8 cellular contexts compared by ENCODE assay signal in genomic region chrX:41923257-41923924, GRCh38. TPM values are rescaled to one million over a fixed set of nuclear protein-coding genes. Genes with fewer than 3 reads are reported as not detected.
DNase-seq lines count a peak whose midpoint lies in the region; ATAC-seq and TF ChIP-seq lines count a peak whose summit lies in the region.

Gene CASK, minus strand, starts transcription at chrX:41923554. Its CDS starts 566 bp downstream, at chrX:41922988.

- no peak for TF ChIP-seq CTCF in psoas muscle (IDR thresholded peaks at IDR 0.05)

- H3K9me3 ChIP-seq in T-helper 17 cell (ENCODE audit: control insufficient read depth, low read length, poor library complexity, severe bottlenecking) (no peaks in the 10 kb centered on the region), psoas muscle (no peaks in the 10 kb centered on the region)

- H3K27ac ChIP-seq in angular gyrus (ENCODE audit: low read depth, low read length), result peak within 1 kb of the TSS; percentile 80
- H3K27ac ChIP-seq in psoas muscle, result peak within 1 kb of the TSS; percentile 78

- no peaks in the 10 kb centered on the region for H3K27me3 Mint-ChIP-seq in T-helper 17 cell

- no peaks in the 10 kb centered on the region for H3K4me1 ChIP-seq in psoas muscle

- DNase-seq in NCI-H187 treated with DMSO at 0.1 percent for 48 hours (lab: John Stamatoyannopoulos, UW) (peak; percentile 67), T-helper 17 cell (peak; percentile 81 to 91 (median 89)), left ventricle myocardium superior (peak; percentile 95), psoas muscle (peak; percentile 93 to 97), ureter (ENCODE audit: low spot score) (peak; percentile 92)

- peak within 1 kb of the TSS; percentile 93 for H3K27ac Mint-ChIP-seq in T-helper 17 cell

- H3K4me3 Mint-ChIP-seq in T-helper 17 cell, result peak within 1 kb of the TSS; percentile 95

- peak within 1 kb of the TSS; percentile 73 for H3K4me3 ChIP-seq in psoas muscle

- H3K4me1 Mint-ChIP-seq in T-helper 17 cell, result peaks cover 11% of the 10 kb centered on the region

- peaks cover 0 to 10% (median 0%) of the 10 kb centered on the region in 3 donors for H3K27me3 ChIP-seq in psoas muscle (ENCODE audit: insufficient read depth in 3 of 3, low read length in 2 of 3)

- 0 to 26% (median 1%) methylated on average over 15 to 82 of the region's 108 CpGs for WGBS in psoas muscle, 3 donors

- peaks cover 3% of the 10 kb centered on the region for H3K36me3 Mint-ChIP-seq in T-helper 17 cell (ENCODE audit: low read depth)

- no peaks in the 10 kb centered on the region for H3K36me3 ChIP-seq in psoas muscle (ENCODE audit: insufficient read depth in 1 of 2, low read depth in 1 of 2)

- ATAC-seq in GM18502 (IDR thresholded peaks at IDR 0.05; ENCODE audit: poor library complexity, unreplicated experiment), result peak; percentile 85
- ATAC-seq in HG02970 (IDR thresholded peaks at IDR 0.05; ENCODE audit: low FRiP score, unreplicated experiment), result peak; percentile 83
- peak; percentile 89 for ATAC-seq in T-helper 17 cell
- peak; percentile 99 for ATAC-seq in left ventricle myocardium superior
- ATAC-seq in psoas muscle, result peak; percentile 95 to 97 (median 97)

- intact Hi-C loops in left ventricle myocardium superior (cut with micrococcal nuclease) (no loop called here), psoas muscle (cut with DNase I) (no loop called here)

RNA-seq across cellular contexts. Expression of gene CASK, which starts in this region (rescaled TPM):
- 100 to 1,000 TPM in 1 of 2 donors, 10 to 100 TPM in 1; 99.9 to 107 TPM for total RNA-seq in T-helper 17 cell
- 15.3 TPM for total RNA-seq in left ventricle myocardium superior
- 10 to 100 TPM in 3 of 4 donors, 1 to 10 TPM in 1; 9.7 to 19.4 (median 12.9) TPM for total RNA-seq in psoas muscle
- polyA plus RNA-seq in psoas muscle, result 1 to 10 TPM; 2.8 to 9.6 (median 3.2) TPM
- total RNA-seq in ureter, result 74.1 TPM

Comparison
In these comparisons a context has a peak if more than half of its experiments do, and no peak if none do; other contexts are left out.
1. Peak in every context shown above with its lines: DNase-seq, ATAC-seq, H3K4me3 ChIP-seq and H3K27ac ChIP-seq.